ENCODE assay signal across 23 cellular contexts in genomic region chr2:140136366-140136765, GRCh38.
"Had no signal": no experiment of that assay in that cellular context is flagged by ENCODE, and none has a peak within 500 bp of the region (broad histone marks: within the 10 kb centered on the region; RNA-seq: fewer than 3 reads in every experiment).

No MANE protein-coding gene starts in this region.

- DNase-seq: islet precursor cell; left ventricle myocardium inferior; midbrain; mucosa of descending colon; naive thymus-derived CD4-positive, alpha-beta T cell; ovary; right lobe of liver; stimulated activated CD4-positive, alpha-beta T cell treated with anti-CD3 and anti-CD28 coated beads, Interleukin-1b, Interleukin-23, amount 100 ng/mL, for 48 hours; stimulated activated CD4-positive, alpha-beta T cell treated with anti-CD3 and anti-CD28 coated beads, Interleukin-2, amount 100 ng/mL, for 48 hours; stimulated activated CD4-positive, alpha-beta T cell treated with anti-CD3 and anti-CD28 coated beads, Interleukin-4, amount 100 ng/mL, for 4 hours; stimulated activated CD8-positive, alpha-beta memory T cell treated with anti-CD3 and anti-CD28 coated beads, Interleukin-4, amount 100 ng/mL, for 48 hours; stimulated activated naive CD4-positive, alpha-beta T cell treated with Interleukin-2 at 50 U/mL for 16 hours; stimulated activated naive CD8-positive, alpha-beta T cell treated with anti-CD3 and anti-CD28 coated beads, Interleukin-15, amount 100 ng/mL, for 72 hours; substantia nigra; uterus had no signal

- H3K36me3 ChIP-seq: left ventricle myocardium inferior, ovary, right atrium auricular region, right lobe of liver, tibial nerve, uterus had no signal

- H3K4me3 Mint-ChIP-seq: memory B cell; naive thymus-derived CD4-positive, alpha-beta T cell; natural killer cell treated with Interleukin-12 subunit alpha and Interleukin-12 subunit beta and Interleukin-15 and Interleukin-18, amount 100 ng/mL, for 72 hours; stimulated activated memory B cell treated with anti-CD40 and anti-IgM and Interleukin-4, amounts not matched to agents 10 μg/mL and 1 μg/mL and 100 μg/mL, for 72 hours; stimulated activated naive CD8-positive, alpha-beta T cell treated with anti-CD3 and anti-CD28 coated beads, Interleukin-15, amount 100 ng/mL, for 72 hours; type B pancreatic cell had no signal

- H3K9me3 ChIP-seq: mucosa of descending colon, ovary, right atrium auricular region, right lobe of liver, uterus had no signal

- H3K27me3 ChIP-seq: ovary, right atrium auricular region, right lobe of liver, tibial nerve, uterus had no signal

- H3K27ac Mint-ChIP-seq: memory B cell; naive thymus-derived CD4-positive, alpha-beta T cell; natural killer cell treated with Interleukin-12 subunit alpha and Interleukin-12 subunit beta and Interleukin-15 and Interleukin-18, amount 100 ng/mL, for 72 hours; progenitor cell of endocrine pancreas; stimulated activated memory B cell treated with anti-CD40 and anti-IgM and Interleukin-4, amounts not matched to agents 10 μg/mL and 1 μg/mL and 100 μg/mL, for 72 hours; stimulated activated naive CD8-positive, alpha-beta T cell treated with anti-CD3 and anti-CD28 coated beads, Interleukin-15, amount 100 ng/mL, for 72 hours; type B pancreatic cell had no signal

- H3K27ac ChIP-seq: left ventricle myocardium inferior, ovary, right atrium auricular region, right lobe of liver, tibial nerve, uterus had no signal

- H3K4me3 ChIP-seq: left ventricle myocardium inferior, mucosa of descending colon, ovary, right atrium auricular region, right lobe of liver, smooth muscle cell, tibial nerve, uterus had no signal

- H3K27me3 Mint-ChIP-seq: memory B cell; naive thymus-derived CD4-positive, alpha-beta T cell; natural killer cell treated with Interleukin-12 subunit alpha and Interleukin-12 subunit beta and Interleukin-15 and Interleukin-18, amount 100 ng/mL, for 72 hours; progenitor cell of endocrine pancreas; stimulated activated memory B cell treated with anti-CD40 and anti-IgM and Interleukin-4, amounts not matched to agents 10 μg/mL and 1 μg/mL and 100 μg/mL, for 72 hours; stimulated activated naive CD8-positive, alpha-beta T cell treated with anti-CD3 and anti-CD28 coated beads, Interleukin-15, amount 100 ng/mL, for 72 hours; type B pancreatic cell had no signal

- H3K9me3 Mint-ChIP-seq: type B pancreatic cell had no signal

- H3K4me1 Mint-ChIP-seq: memory B cell; naive thymus-derived CD4-positive, alpha-beta T cell; stimulated activated memory B cell treated with anti-CD40 and anti-IgM and Interleukin-4, amounts not matched to agents 10 μg/mL and 1 μg/mL and 100 μg/mL, for 72 hours; stimulated activated naive CD8-positive, alpha-beta T cell treated with anti-CD3 and anti-CD28 coated beads, Interleukin-15, amount 100 ng/mL, for 72 hours had no signal

- H3K36me3 Mint-ChIP-seq: memory B cell; naive thymus-derived CD4-positive, alpha-beta T cell; natural killer cell treated with Interleukin-12 subunit alpha and Interleukin-12 subunit beta and Interleukin-15 and Interleukin-18, amount 100 ng/mL, for 72 hours; stimulated activated memory B cell treated with anti-CD40 and anti-IgM and Interleukin-4, amounts not matched to agents 10 μg/mL and 1 μg/mL and 100 μg/mL, for 72 hours; type B pancreatic cell had no signal

- H3K4me1 ChIP-seq: left ventricle myocardium inferior, right atrium auricular region, right lobe of liver, tibial nerve, uterus had no signal
